ENCODE assay signal across 14 cellular contexts in genomic region chr10:132373241-132373955, GRCh38.
"Had no signal": no experiment of that assay in that cellular context is flagged by ENCODE, and none has a peak within 500 bp of the region (broad histone marks: within the 10 kb centered on the region; RNA-seq: fewer than 3 reads in every experiment).

No MANE protein-coding gene starts in this region.

- H3K27me3 ChIP-seq: esophagus muscularis mucosa, thyroid gland, vagina had no signal

- H3K36me3 ChIP-seq: thyroid gland, vagina had no signal

- DNase-seq: activated CD4-positive, alpha-beta T cell treated with anti-CD3 and anti-CD28 coated beads for 36 hours; activated CD8-positive, alpha-beta T cell treated with anti-CD3 and anti-CD28 coated beads for 36 hours; activated naive CD4-positive, alpha-beta T cell treated with anti-CD3 and anti-CD28 coated beads, Interleukin-2, amount 50 U/mL, for 16 hours; amygdala; cerebellar nuclear complex; dermis blood vessel endothelial cell; T1000; thyroid gland had no signal

- H3K9me3 Mint-ChIP-seq: activated CD8-positive, alpha-beta T cell treated with anti-CD3 and anti-CD28 coated beads for 36 hours; activated T-helper 17 cell treated with anti-CD3 and anti-CD28 coated beads, Interleukin-2, amount 50 U/mL, for 72 hours; memory B cell; neural crest cell had no signal

- H3K4me3 Mint-ChIP-seq: activated CD4-positive, alpha-beta T cell treated with anti-CD3 and anti-CD28 coated beads for 36 hours; activated CD8-positive, alpha-beta T cell treated with anti-CD3 and anti-CD28 coated beads for 36 hours; activated T-helper 17 cell treated with anti-CD3 and anti-CD28 coated beads, Interleukin-2, amount 50 U/mL, for 72 hours; memory B cell; neural crest cell had no signal

- H3K4me1 ChIP-seq: esophagus muscularis mucosa, thyroid gland, vagina had no signal

- H3K9me3 ChIP-seq: esophagus muscularis mucosa, thyroid gland, vagina had no signal

- H3K27ac ChIP-seq: esophagus muscularis mucosa, skin epidermis, thyroid gland, vagina had no signal

- ATAC-seq: activated CD4-positive, alpha-beta T cell treated with anti-CD3 and anti-CD28 coated beads for 36 hours; activated CD8-positive, alpha-beta T cell treated with anti-CD3 and anti-CD28 coated beads for 36 hours; activated T-helper 17 cell treated with anti-CD3 and anti-CD28 coated beads, Interleukin-2, amount 50 U/mL, for 72 hours had no signal

- H3K27me3 Mint-ChIP-seq: activated CD8-positive, alpha-beta T cell treated with anti-CD3 and anti-CD28 coated beads for 36 hours; activated T-helper 17 cell treated with anti-CD3 and anti-CD28 coated beads, Interleukin-2, amount 50 U/mL, for 72 hours had no signal

- H3K27ac Mint-ChIP-seq: activated CD4-positive, alpha-beta T cell treated with anti-CD3 and anti-CD28 coated beads for 36 hours; activated CD8-positive, alpha-beta T cell treated with anti-CD3 and anti-CD28 coated beads for 36 hours; activated T-helper 17 cell treated with anti-CD3 and anti-CD28 coated beads, Interleukin-2, amount 50 U/mL, for 72 hours; memory B cell had no signal

- H3K4me3 ChIP-seq: esophagus muscularis mucosa, skin epidermis, thyroid gland, vagina had no signal
